7 cellular contexts compared by ENCODE assay signal in genomic region chr12:41026151-41026550, GRCh38.
"Had no signal": no experiment of that assay in that cellular context is flagged by ENCODE, and none has a peak within 500 bp of the region (broad histone marks: within the 10 kb centered on the region; RNA-seq: fewer than 3 reads in every experiment).

No MANE protein-coding gene starts in this region.

- ATAC-seq: GM23338 had no signal

- H3K4me3 ChIP-seq: GM23338 had no signal

- FAIRE-seq: H1, H54 had no signal

- H3K27ac ChIP-seq: HL-60 had no signal

- H2AFZ ChIP-seq: GM23338 had no signal

- DNase-seq: H9, HCEC 1CT, KG1 had no signal

- H3K4me2 ChIP-seq: GM23338 had no signal
